Comparison of ENCODE assay signal across 2 cellular contexts in genomic region chr17:72681844-72682243, GRCh38.
TF ChIP-seq lines count a peak whose summit lies in the region.

No MANE protein-coding gene starts in this region.

TF ChIP-seq in GM23338, 12 proteins besides CTCF, POLR2A, EP300 and RAD21:
- TF ChIP-seq REST (IDR thresholded peaks at IDR 0.05; ENCODE audit: unreplicated experiment) (no peak), STAT1 (IDR thresholded peaks at IDR 0.05; ENCODE audit: unreplicated experiment) (no peak), CREB1 (CRISPR knock-in tag; IDR thresholded peaks at IDR 0.05; ENCODE audit: low read depth) (no peak), POLR2AphosphoS5 (IDR thresholded peaks at IDR 0.05; ENCODE audit: low read depth) (no peak), EZH2phosphoT487 (IDR thresholded peaks at IDR 0.05; ENCODE audit: unreplicated experiment) (no peak), ZNF331 (CRISPR knock-in tag; IDR thresholded peaks at IDR 0.05; ENCODE audit: low read depth) (no peak), ETS1 (IDR thresholded peaks at IDR 0.05) (no peak), ZNF114 (CRISPR knock-in tag; IDR thresholded peaks at IDR 0.05) (no peak)

TF ChIP-seq in K562, 482 proteins besides CTCF, POLR2A, EP300 and RAD21 (continued from another document):
- no peak for TF ChIP-seq E2F4 (CRISPR knock-in tag; IDR thresholded peaks at IDR 0.05; ENCODE audit: low read depth)
